ENCODE assay signal across 10 cellular contexts in the genomic region with DNA sequence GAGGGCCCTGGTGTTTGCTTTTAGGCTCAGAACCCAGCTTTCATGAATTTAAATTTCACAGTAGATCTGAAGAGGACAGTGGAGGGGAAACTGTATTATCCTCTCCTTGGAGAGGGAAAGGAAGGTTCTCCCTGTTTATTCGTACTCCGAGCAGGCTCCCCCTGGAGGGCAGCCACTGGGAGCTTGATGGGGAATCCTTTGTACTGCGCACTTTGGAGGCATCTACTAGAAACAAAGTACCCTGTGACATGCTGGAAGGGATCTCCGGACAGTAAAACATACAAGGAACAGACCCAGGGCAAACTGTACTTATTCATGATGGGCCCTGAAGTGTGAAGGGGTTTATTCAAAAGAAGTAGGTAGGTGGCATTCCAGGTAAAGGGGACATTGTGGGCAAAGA. TPM values are rescaled to one million over a fixed set of nuclear protein-coding genes. Genes with fewer than 3 reads are reported as not detected.
DNase-seq lines count a peak whose midpoint lies in the region; ATAC-seq, FAIRE-seq and TF ChIP-seq lines count a peak whose summit lies in the region.
"Had no signal": no experiment of that assay in that cellular context is flagged by ENCODE, and none has a peak within 500 bp of the region (broad histone marks: within the 10 kb centered on the region; RNA-seq: fewer than 3 reads in every experiment).

No MANE protein-coding gene starts in this region.

- no peak overlapping the region for H3K4me3 Mint-ChIP-seq in CD4-positive, alpha-beta T cell
- H3K4me3 Mint-ChIP-seq: T-helper 1 cell treated with Interleukin-12 subunit alpha and Interleukin-12 subunit beta and Interleukin-4 antibody, amounts not matched to agents 30 μg/mL and 1 μg/mL, for 36 hours had no signal

- FAIRE-seq in K562 (lab: Jason Lieb, UNC) = no peak
- FAIRE-seq in frontal cortex (lab: Jason Lieb, UNC) = no peak
- FAIRE-seq: A204.1 had no signal

- peak; percentile 11 for DNase-seq in NCI-H1092 treated with DMSO at 0.1 percent for 48 hours (lab: John Stamatoyannopoulos, UW)
- DNase-seq in NCI-H1092 (lab: John Stamatoyannopoulos, UW) = no peak
- peak in 1 of 4 experiments; percentile 5 for DNase-seq in K562 (ENCODE audit: extremely low read depth in 1 of 4, low spot score in 3 of 4)
- peak; percentile 55 for DNase-seq in iPS-NIHi7 (ENCODE audit: extremely low spot score)
- peak; percentile 42 to 45 for DNase-seq in thyroid gland
- no peak for DNase-seq in frontal cortex (ENCODE audit: low spot score in 2 of 2)
- no peak for DNase-seq in CD4-positive, alpha-beta T cell

- no peak overlapping the region for H3K9ac ChIP-seq in K562 (ENCODE audit: insufficient read depth in 1 of 2, low read depth in 2 of 2, low read length in 2 of 2)

- H3K79me2 ChIP-seq in K562 (ENCODE audit: control insufficient read depth, insufficient read depth, low read length) = no peaks in the 10 kb centered on the region

- H3K4me1 ChIP-seq in K562 (replicated peaks in 1 of 2; ENCODE audit: control insufficient read depth in 2 of 2, insufficient read depth in 2 of 2, low read length in 2 of 2) (no peaks in the 10 kb centered on the region), thyroid gland (peaks cover 16 to 72% of the 10 kb centered on the region in 2 donors)

- no peak overlapping the region for H3K4me3 ChIP-seq in K562
- H3K4me3 ChIP-seq in thyroid gland (replicated peaks in 1 of 3) = no peak overlapping the region

- no peaks in the 10 kb centered on the region for H3K36me3 Mint-ChIP-seq in CD4-positive, alpha-beta T cell (ENCODE audit: low read depth)

- in situ Hi-C loops in K562 (cut with MboI) = loop anchor here (10.0 kb wide), 1 partner anchor 455 kb away; no protein-coding TSS in a partner anchor

- TF ChIP-seq CTCF in K562 (IDR thresholded peaks at IDR 0.05 in 2 of 3, conservative IDR thresholded peaks at IDR 0.05 in 1 of 3; ENCODE audit: insufficient read depth in 2 of 3, low read depth in 1 of 3, low read length in 3 of 3) = peak; percentile 10 to 23 (median 20); a peak in 3 of 6 replicates
- peak in 3 of 6 experiments; percentile 19 to 34 (median 32) for TF ChIP-seq CTCF in thyroid gland (IDR thresholded peaks at IDR 0.05)
- no peak for TF ChIP-seq CTCF in CD4-positive, alpha-beta T cell (IDR thresholded peaks at IDR 0.05)

- no peak overlapping the region for H2AFZ ChIP-seq in K562 (ENCODE audit: low read depth, low read length)

- intact Hi-C loops in K562 (cut with micrococcal nuclease) = loop anchor here (10.0 kb wide), 1 partner anchor 165 kb away; no protein-coding TSS in a partner anchor
- intact Hi-C loops in thyroid gland (cut with DNase I) = no loop called here
- intact Hi-C loops in CD4-positive, alpha-beta T cell (cut with DNase I, micrococcal nuclease) = loop anchor here in 1 of 2 experiments (10.0 kb wide), 1 partner anchor 55 kb away; no protein-coding TSS in a partner anchor

- BruUV-seq in K562 (replicated peaks; lab: Mats Ljungman, UMichigan) = no TSS peak

- peaks cover 11% of the 10 kb centered on the region for H3K27me3 Mint-ChIP-seq in CD4-positive, alpha-beta T cell

- no peaks in the 10 kb centered on the region for H3K9me3 Mint-ChIP-seq in CD4-positive, alpha-beta T cell
- H3K9me3 Mint-ChIP-seq: T-helper 1 cell treated with Interleukin-12 subunit alpha and Interleukin-12 subunit beta and Interleukin-4 antibody, amounts not matched to agents 30 μg/mL and 1 μg/mL, for 36 hours had no signal

- H3K27ac ChIP-seq in K562 (ENCODE audit: extremely low read depth, low read depth, low read length) (no peak overlapping the region), thyroid gland (peak overlapping the region; percentile 49 to 91 (median 85))
- H3K27ac ChIP-seq in CD4-positive, alpha-beta T cell (ENCODE audit: low read depth, low read length) = no peak overlapping the region

- POLR2A ChIA-PET in K562 (lab: Yijun Ruan, JAX) = no interaction called here
- POLR2A ChIA-PET in CD4-positive, alpha-beta T cell (lab: Charles Lee) = no interaction called here

- no peaks in the 10 kb centered on the region for H3K4me1 Mint-ChIP-seq in CD4-positive, alpha-beta T cell (ENCODE audit: low read depth)

- peak; percentile 60; the same call in 2 of the 3 replicates for ATAC-seq in K562
- no peak for ATAC-seq in HG03571 (IDR thresholded peaks at IDR 0.05; ENCODE audit: unreplicated experiment)
- ATAC-seq in CD4-positive, alpha-beta T cell (ENCODE audit: poor library complexity) = no peak

- no peaks in the 10 kb centered on the region for H3K36me3 ChIP-seq in K562 (ENCODE audit: control insufficient read depth, insufficient read depth, low read length)
- no peaks in the 10 kb centered on the region for H3K36me3 ChIP-seq in thyroid gland

- peaks cover 0 to 12% of the 10 kb centered on the region in 2 experiments; a peak in 1 of 5 replicates for H3K27me3 ChIP-seq in K562 (ENCODE audit: control insufficient read depth in 2 of 2, insufficient read depth in 2 of 2, low read length in 2 of 2)
- no peaks in the 10 kb centered on the region for H3K27me3 ChIP-seq in thyroid gland
- no peaks in the 10 kb centered on the region for H3K27me3 ChIP-seq in CD4-positive, alpha-beta T cell (ENCODE audit: control insufficient read depth, insufficient read depth, low read length)

- H3K9me3 ChIP-seq in K562 (replicated peaks; ENCODE audit: control insufficient read depth, insufficient read depth, low read depth, low read length) (no peaks in the 10 kb centered on the region), thyroid gland (no peaks in the 10 kb centered on the region)
- no peaks in the 10 kb centered on the region for H3K9me3 ChIP-seq in CD4-positive, alpha-beta T cell (ENCODE audit: control insufficient read depth, low read length)

- CTCF ChIA-PET in K562 (lab: Yijun Ruan, JAX; ENCODE audit: low intra/inter-chr PET ratio) = interaction anchor here (0.9 to 1.0 kb wide), 2 partner anchors 162 to 182 kb away, joined by 3 read pairs; no protein-coding TSS in a partner anchor
- CTCF ChIA-PET in CD4-positive, alpha-beta T cell (lab: Charles Lee) = no interaction called here

- 0% methylated on average over 2 of the region's 4 CpGs for WGBS in K562 (ENCODE audit: insufficient coverage, low coverage, missing lambda C conversion rate)
- WGBS in thyroid gland, 2 donors = 50 to 69% methylated on average over 4 of the region's 4 CpGs

- H3K4me2 ChIP-seq in K562 (ENCODE audit: insufficient read depth, low read length) = no peak overlapping the region

- H3K27ac Mint-ChIP-seq in CD4-positive, alpha-beta T cell = no peak overlapping the region
- H3K27ac Mint-ChIP-seq: T-helper 1 cell treated with Interleukin-12 subunit alpha and Interleukin-12 subunit beta and Interleukin-4 antibody, amounts not matched to agents 30 μg/mL and 1 μg/mL, for 36 hours had no signal

- H3K9me1 ChIP-seq in K562 (ENCODE audit: control insufficient read depth, insufficient read depth, low read length) = no peaks in the 10 kb centered on the region

- no peak for TF ChIP-seq EP300 in K562 (IDR thresholded peaks at IDR 0.05; ENCODE audit: low read length)

- TF ChIP-seq RAD21 in K562 (CRISPR knock-in tag; conservative IDR thresholded peaks at IDR 0.05 in 1 of 2, IDR thresholded peaks at IDR 0.05 in 1 of 2) = no peak; a peak in 1 of 4 replicates

- H4K20me1 ChIP-seq in K562 (replicated peaks; ENCODE audit: control insufficient read depth, insufficient read depth, low read length) = no peaks in the 10 kb centered on the region; the same call in 1 of the 2 replicates

- TF ChIP-seq POLR2A in K562 (conservative IDR thresholded peaks at IDR 0.05) = no peak
- no peak for TF ChIP-seq POLR2A in thyroid gland (IDR thresholded peaks at IDR 0.05)

TF ChIP-seq in K562, 482 proteins besides CTCF, POLR2A, EP300 and RAD21:
- no peak for TF ChIP-seq KDM2B (CRISPR knock-in tag; IDR thresholded peaks at IDR 0.05)

RNA-seq across cellular contexts. Expression of a gene that starts 27.2 kb away (rescaled TPM):
- total RNA-seq in K562 (2011; cell fraction: chromatin; rRNA removed; ENCODE audit: low replicate concordance) = 0.58 and 1.4 TPM in 2 replicates
- 0.17 and 1.1 TPM in 2 replicates for total RNA-seq in K562 (2011; cell fraction: nucleolus; rRNA removed)
- total RNA-seq in K562 (2011; cell fraction: nucleoplasm; rRNA removed) = 0.37 and 1.6 TPM in 2 replicates
- total RNA-seq in K562 (2014; rRNA removed) (0.05 TPM in 1 of 2 replicates, not detected in the other), K562 (2014; rRNA removed; fragmentation: Illumina TruSeq; extraction: Trizol) (under 0.01 and 0.04 TPM in 2 replicates), K562 (2015; rRNA removed; fragmentation: Illumina TruSeq; extraction: Trizol) (0.04 TPM in 2 replicates), K562 (2021) (0.25 and 0.35 TPM in 2 replicates), thyroid gland (10 to 100 TPM; 34.8 to 88.6 (median 54.5) TPM), frontal cortex (15.5 TPM)
- polyA plus RNA-seq in K562 (2011; rRNA removed) (0.07 and 0.41 TPM in 2 replicates), K562 (2014; fragmentation: Illumina TruSeq; extraction: Trizol) (0.07 and 0.15 TPM in 2 replicates), K562 (2014; fragmentation: Nextera tagmentation; extraction: Ambion mirVana) (under 1 TPM; 0.03 to 0.06 TPM), K562 (2014; rRNA removed) (0.05 and 0.08 TPM in 2 replicates)
- polyA plus RNA-seq in K562 (2011; cell fraction: cytosol; rRNA removed) = 0.07 and 0.25 TPM in 2 replicates
- polyA plus RNA-seq in K562 (2011; cell fraction: nucleus; rRNA removed) = 0.47 and 0.86 TPM in 2 replicates
- polyA plus RNA-seq in K562 (2012) = 0.35 and 0.47 TPM in 2 replicates
- polyA minus RNA-seq in K562 (2011; rRNA and poly(A)+ RNA removed) = 0.18 and 0.96 TPM in 2 replicates
- polyA minus RNA-seq in K562 (2011; cell fraction: cytosol; rRNA and poly(A)+ RNA removed) = 1.5 TPM in 1 of 2 replicates, not detected in the other
- polyA minus RNA-seq in K562 (2011; cell fraction: nucleus; rRNA and poly(A)+ RNA removed) = 0.67 and 0.78 TPM in 2 replicates
- under 1 TPM; 0.55 to 0.64 TPM for total RNA-seq in CD4-positive, alpha-beta T cell

Comparison
In these comparisons a context has a peak if more than half of its experiments do, and no peak if none do; other contexts are left out.
1. DNase-seq: peak in NCI-H1092 treated with DMSO at 0.1 percent for 48 hours (single experiment), iPS-NIHi7 (single experiment) and thyroid gland (2 of 2); none in NCI-H1092 (single experiment), frontal cortex (0 of 2) and CD4-positive, alpha-beta T cell (0 of 10).
2. H3K27ac ChIP-seq: peak in thyroid gland (3 of 3); none in K562 (single experiment) and CD4-positive, alpha-beta T cell (single experiment).